ENCODE assay signal across 9 cellular contexts in genomic region chr11:117828641-117829368, GRCh38. TPM values are rescaled to one million over a fixed set of nuclear protein-coding genes. Genes with fewer than 3 reads are reported as not detected.
A peak's percentile ranks its signal among the peaks of the same experiment; 100 is the strongest.
DNase-seq lines count a peak whose midpoint lies in the region; ATAC-seq and TF ChIP-seq lines count a peak whose summit lies in the region.
"Had no signal": no experiment of that assay in that cellular context is flagged by ENCODE, and none has a peak within 500 bp of the region (broad histone marks: within the 10 kb centered on the region; RNA-seq: fewer than 3 reads in every experiment).

No MANE protein-coding gene starts in this region.

- intact Hi-C loops in psoas muscle (cut with DNase I) = no loop called here

- peak overlapping the region; percentile 90 for H3K27ac Mint-ChIP-seq in activated CD8-positive, alpha-beta T cell treated with anti-CD3 and anti-CD28 coated beads, Interleukin-2, amount 10 ng/mL, durations not matched to agents 7 days and 5 days

- no peak for TF ChIP-seq CTCF in psoas muscle (IDR thresholded peaks at IDR 0.05)

- peak overlapping the region; percentile 48 for H3K4me3 Mint-ChIP-seq in activated CD8-positive, alpha-beta T cell treated with anti-CD3 and anti-CD28 coated beads, Interleukin-2, amount 10 ng/mL, durations not matched to agents 7 days and 5 days
- H3K4me3 Mint-ChIP-seq: nephron had no signal

- H3K9ac ChIP-seq in endocrine pancreas (ENCODE audit: control insufficient read depth, insufficient read depth, low read length) = peak overlapping the region; percentile 71

- H3K27me3 ChIP-seq in endocrine pancreas (ENCODE audit: control insufficient read depth, insufficient read depth, low read length) (no peaks in the 10 kb centered on the region), psoas muscle (ENCODE audit: insufficient read depth in 3 of 3, low read length in 2 of 3) (no peaks in the 10 kb centered on the region)

- POLR2A ChIA-PET in activated CD8-positive, alpha-beta T cell treated with anti-CD3 and anti-CD28 coated beads, Interleukin-2, amount 10 ng/mL, durations not matched to agents 7 days and 5 days (lab: Charles Lee) = interaction anchor here (0.6 to 3.5 kb wide), 6 partner anchors 14 to 598 kb away, joined by 3 to 25 read pairs (median 3); no protein-coding TSS in a partner anchor

- H3K4me1 ChIP-seq in endocrine pancreas (ENCODE audit: control insufficient read depth, insufficient read depth, low read length) (no peaks in the 10 kb centered on the region), psoas muscle (peaks cover 15% of the 10 kb centered on the region)

- H3K4me3 ChIP-seq in endocrine pancreas (ENCODE audit: control insufficient read depth, insufficient read depth, low read length) (no peak overlapping the region), psoas muscle (no peak overlapping the region)

- H3K36me3 ChIP-seq in endocrine pancreas (ENCODE audit: control insufficient read depth, insufficient read depth, low read length) (no peaks in the 10 kb centered on the region), psoas muscle (ENCODE audit: insufficient read depth in 1 of 2, low read depth in 1 of 2) (no peaks in the 10 kb centered on the region)

- no peak overlapping the region for H3K27ac ChIP-seq in psoas muscle

- no peaks in the 10 kb centered on the region for H3K36me3 Mint-ChIP-seq in activated CD8-positive, alpha-beta T cell treated with anti-CD3 and anti-CD28 coated beads, Interleukin-2, amount 10 ng/mL, durations not matched to agents 7 days and 5 days (ENCODE audit: low read depth)

- H3K9me3 ChIP-seq in endocrine pancreas (ENCODE audit: control insufficient read depth, low read length) (no peaks in the 10 kb centered on the region), psoas muscle (no peaks in the 10 kb centered on the region)

- H3K9me3 Mint-ChIP-seq in activated CD8-positive, alpha-beta T cell treated with anti-CD3 and anti-CD28 coated beads, Interleukin-2, amount 10 ng/mL, durations not matched to agents 7 days and 5 days (ENCODE audit: insufficient read depth) = no peaks in the 10 kb centered on the region
- H3K9me3 Mint-ChIP-seq: nephron had no signal

- ATAC-seq in GM18511 (IDR thresholded peaks at IDR 0.05; ENCODE audit: unreplicated experiment) (peak; percentile 73), psoas muscle (peak in 1 of 4 donors; percentile 29)
- peak; percentile 88 for ATAC-seq in activated CD8-positive, alpha-beta T cell treated with anti-CD3 and anti-CD28 coated beads, Interleukin-2, amount 10 ng/mL, durations not matched to agents 7 days and 5 days

- WGBS in psoas muscle, 3 donors = 52 to 74% (median 57%) methylated on average over 13 to 14 of the region's 14 CpGs

- CTCF ChIA-PET in activated CD8-positive, alpha-beta T cell treated with anti-CD3 and anti-CD28 coated beads, Interleukin-2, amount 10 ng/mL, durations not matched to agents 7 days and 5 days (lab: Charles Lee) = interaction anchor here (1.0 to 10.1 kb wide), 9 partner anchors 12 to 403 kb away, joined by 3 to 104 read pairs (median 13); no protein-coding TSS in a partner anchor

- DNase-seq in HK-2 (ENCODE audit: unreplicated experiment) = peak; percentile 61
- peak; percentile 92 for DNase-seq in activated CD8-positive, alpha-beta T cell treated with anti-CD3 and anti-CD28 coated beads, Interleukin-2, amount 10 ng/mL, durations not matched to agents 7 days and 5 days
- DNase-seq in psoas muscle = peak; percentile 65 to 76
- no peak for DNase-seq in NCI-H510A treated with DMSO at 0.1 percent for 48 hours (lab: John Stamatoyannopoulos, UW)
- DNase-seq in NCI-H524 (lab: John Stamatoyannopoulos, UW) = no peak
- DNase-seq in T1000 (lab: John Stamatoyannopoulos, UW) = no peak

- peaks cover 83% of the 10 kb centered on the region for H3K4me1 Mint-ChIP-seq in activated CD8-positive, alpha-beta T cell treated with anti-CD3 and anti-CD28 coated beads, Interleukin-2, amount 10 ng/mL, durations not matched to agents 7 days and 5 days (ENCODE audit: low read depth)

- H3K27me3 Mint-ChIP-seq in activated CD8-positive, alpha-beta T cell treated with anti-CD3 and anti-CD28 coated beads, Interleukin-2, amount 10 ng/mL, durations not matched to agents 7 days and 5 days (ENCODE audit: low read depth) = no peaks in the 10 kb centered on the region

RNA-seq across cellular contexts. Expression of gene FXYD2, which starts 4.3 kb away (rescaled TPM):
- total RNA-seq in activated CD8-positive, alpha-beta T cell treated with anti-CD3 and anti-CD28 coated beads, Interleukin-2, amount 10 ng/mL, durations not matched to agents 7 days and 5 days = 10 to 100 TPM; 22.5 to 24.3 TPM
- under 1 TPM in 2 of 4 donors, not detected in 2; 0.42 to 0.69 TPM for total RNA-seq in psoas muscle
- polyA plus RNA-seq in psoas muscle = under 1 TPM; 0.17 to 0.49 (median 0.24) TPM

RNA-seq across cellular contexts. Expression of gene DSCAML1, which starts 31.8 kb away (rescaled TPM):
- under 1 TPM; 0.16 to 0.37 TPM for total RNA-seq in activated CD8-positive, alpha-beta T cell treated with anti-CD3 and anti-CD28 coated beads, Interleukin-2, amount 10 ng/mL, durations not matched to agents 7 days and 5 days
- under 1 TPM; 0.06 to 0.52 (median 0.10) TPM for total RNA-seq in psoas muscle
- polyA plus RNA-seq in psoas muscle = under 1 TPM; 0.04 to 0.06 (median 0.04) TPM

RNA-seq across cellular contexts. Expression of gene FXYD6, which starts 47.7 kb away (rescaled TPM):
- total RNA-seq in activated CD8-positive, alpha-beta T cell treated with anti-CD3 and anti-CD28 coated beads, Interleukin-2, amount 10 ng/mL, durations not matched to agents 7 days and 5 days = under 1 TPM in 1 of 2 experiments, not detected in 1; 0.24 TPM
- 10 to 100 TPM; 10.8 to 27.9 (median 11.5) TPM for total RNA-seq in psoas muscle
- 10 to 100 TPM; 14.0 to 17.5 (median 14.8) TPM for polyA plus RNA-seq in psoas muscle

Comparison
In these comparisons a context has a peak if more than half of its experiments do, and no peak if none do; other contexts are left out.
1. DNase-seq: peak in HK-2 (single experiment), activated CD8-positive, alpha-beta T cell treated with anti-CD3 and anti-CD28 coated beads, Interleukin-2, amount 10 ng/mL, durations not matched to agents 7 days and 5 days (single experiment) and psoas muscle (2 of 2); none in NCI-H510A treated with DMSO at 0.1 percent for 48 hours (single experiment), NCI-H524 (0 of 2) and T1000 (single experiment).
2. RNA of gene FXYD2, which starts 4.3 kb away (total RNA-seq): 22.5 to 24.3 TPM in activated CD8-positive, alpha-beta T cell treated with anti-CD3 and anti-CD28 coated beads, Interleukin-2, amount 10 ng/mL, durations not matched to agents 7 days and 5 days; 0.42 to 0.69 TPM in psoas muscle; every median in the first group is over 10 times any median in the second.
3. RNA of gene FXYD6, which starts 47.7 kb away (total RNA-seq): 10.8 to 27.9 TPM in psoas muscle; 0.24 TPM in activated CD8-positive, alpha-beta T cell treated with anti-CD3 and anti-CD28 coated beads, Interleukin-2, amount 10 ng/mL, durations not matched to agents 7 days and 5 days; every median in the first group is over 4 times any median in the second.